ENCODE assay signal across 8 cellular contexts in the genomic region with DNA sequence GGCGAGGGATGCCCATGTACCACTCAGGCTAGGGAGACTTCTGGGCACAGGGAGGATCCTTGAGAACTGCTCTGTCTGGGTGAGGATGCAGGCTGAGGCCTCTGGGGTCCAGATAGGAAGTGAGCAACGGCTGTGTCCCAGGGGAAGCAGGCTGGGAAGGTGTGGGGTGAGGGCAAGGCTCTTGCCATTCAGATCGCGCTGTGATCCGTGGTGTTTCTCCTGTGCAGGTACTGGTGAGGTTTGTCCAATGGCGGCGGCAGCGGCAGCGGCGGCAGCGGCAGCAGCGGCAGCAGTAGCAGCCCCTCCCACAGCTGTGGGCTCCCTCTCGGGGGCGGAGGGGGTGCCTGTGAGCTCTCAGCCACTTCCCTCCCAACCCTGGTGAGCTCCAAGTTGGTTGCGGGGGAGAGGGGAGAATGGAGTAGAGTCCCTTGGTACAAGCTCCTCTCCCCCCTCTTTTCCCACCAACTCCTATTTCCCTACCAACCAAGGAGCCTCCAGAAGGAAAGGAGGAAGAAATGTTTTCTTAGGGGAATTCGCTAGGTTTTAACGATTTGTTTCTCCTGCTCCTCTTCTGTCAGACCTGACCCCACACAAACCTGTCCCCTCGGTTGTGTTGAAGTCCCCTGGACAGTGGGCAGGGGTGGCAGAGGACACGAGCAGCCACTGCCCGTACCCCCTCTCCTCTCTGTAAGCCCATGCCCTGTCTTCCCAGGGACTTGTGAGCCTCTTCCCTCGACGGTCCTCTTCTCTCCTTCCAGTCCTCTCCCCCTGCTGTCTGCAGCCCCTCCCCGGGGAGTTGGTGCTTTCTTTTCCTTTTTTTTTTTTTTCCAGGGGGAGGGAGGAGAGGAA.
DNase-seq lines count a peak whose midpoint lies in the region; ATAC-seq and TF ChIP-seq lines count a peak whose summit lies in the region.

No MANE protein-coding gene starts in this region.

- H3K4me3 ChIP-seq in astrocyte of the cerebellum (ENCODE audit: low read depth, low read length) (peak overlapping the region; percentile 12), mucosa of stomach (ENCODE audit: low read length) (no peak overlapping the region)

- peaks cover 22% of the 10 kb centered on the region for H3K27me3 ChIP-seq in mucosa of stomach (ENCODE audit: control insufficient read depth, insufficient read depth, low read length)

- TF ChIP-seq CTCF in astrocyte of the cerebellum (IDR thresholded peaks at IDR 0.05; ENCODE audit: low read depth, low read length, missing control alignments), result no peak

- H3K36me3 ChIP-seq in mucosa of stomach (ENCODE audit: control insufficient read depth, insufficient read depth, low read length), result peaks cover 5% of the 10 kb centered on the region

- H3K9me3 ChIP-seq in mucosa of stomach (ENCODE audit: control insufficient read depth, low read length), result no peaks in the 10 kb centered on the region

- peak overlapping the region; percentile 45 for H3K9ac ChIP-seq in mucosa of stomach (ENCODE audit: low read length)

- DNase-seq in DMS114 treated with DMSO at 0.1 percent for 48 hours (lab: John Stamatoyannopoulos, UW; ENCODE audit: unreplicated experiment) (peak; percentile 61), NCI-H69 (lab: John Stamatoyannopoulos, UW) (peak; percentile 75), astrocyte of the cerebellum (ENCODE audit: low read depth) (no peak), NCI-H510A treated with DMSO at 0.1 percent for 48 hours (lab: John Stamatoyannopoulos, UW) (no peak), SHP77 treated with DMSO at 0.1 percent for 48 hours (lab: John Stamatoyannopoulos, UW) (no peak)

- in situ Hi-C loops in astrocyte of the cerebellum (cut with HindIII; ENCODE audit: low sequenced_read_pairs), result no loop called here

- ATAC-seq in HG03571 (IDR thresholded peaks at IDR 0.05; ENCODE audit: unreplicated experiment) (no peak), HG03045 (IDR thresholded peaks at IDR 0.05; ENCODE audit: unreplicated experiment) (no peak)

- H3K4me1 ChIP-seq in mucosa of stomach (ENCODE audit: control insufficient read depth, insufficient read depth, low read length), result peaks cover 61% of the 10 kb centered on the region

Comparison
In these comparisons a context has a peak if more than half of its experiments do, and no peak if none do; other contexts are left out.
1. DNase-seq: peak in DMS114 treated with DMSO at 0.1 percent for 48 hours (single experiment) and NCI-H69 (single experiment); none in astrocyte of the cerebellum (single experiment), NCI-H510A treated with DMSO at 0.1 percent for 48 hours (single experiment) and SHP77 treated with DMSO at 0.1 percent for 48 hours (single experiment).